ENCODE assay signal across 13 cellular contexts in the genomic region with DNA sequence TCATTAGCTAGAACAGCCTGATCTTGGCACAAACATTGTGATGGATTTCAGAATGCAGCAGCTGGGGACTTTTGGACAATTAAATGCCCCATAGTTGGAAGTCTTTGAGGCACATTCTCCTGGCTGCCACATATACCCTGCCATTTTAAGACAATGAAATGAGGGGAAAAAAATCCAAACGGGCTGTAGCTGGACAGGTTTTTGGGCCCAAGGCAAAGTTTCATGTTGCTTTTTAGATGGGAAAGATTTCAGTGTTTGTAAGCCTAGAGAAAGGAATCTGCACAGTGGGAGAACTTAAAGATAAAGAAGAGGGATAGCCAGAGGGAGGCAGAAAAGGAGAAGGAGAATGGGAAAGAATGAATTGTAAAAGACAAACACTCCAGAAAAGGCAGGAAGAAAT.
"Had no signal": no experiment of that assay in that cellular context is flagged by ENCODE, and none has a peak within 500 bp of the region (broad histone marks: within the 10 kb centered on the region; RNA-seq: fewer than 3 reads in every experiment).

No MANE protein-coding gene starts in this region.

- H3K27me3 ChIP-seq: cardiac muscle cell, esophagus muscularis mucosa, right atrium auricular region, tibial nerve had no signal

- H3K4me3 Mint-ChIP-seq: activated B cell treated with CpG ODN at 0.5 μM for 24 hours; stimulated activated memory B cell treated with anti-CD40 and anti-IgM and Interleukin-4, amounts not matched to agents 10 μg/mL and 1 μg/mL and 100 μg/mL, for 72 hours had no signal

- ATAC-seq: stimulated activated memory B cell treated with anti-CD40 and anti-IgM and Interleukin-4, amounts not matched to agents 10 μg/mL and 1 μg/mL and 100 μg/mL, for 72 hours had no signal

- H3K36me3 ChIP-seq: cardiac muscle cell, esophagus muscularis mucosa, right atrium auricular region, tibial nerve had no signal

- H3K27me3 Mint-ChIP-seq: activated B cell treated with CpG ODN at 0.5 μM for 24 hours; stimulated activated memory B cell treated with anti-CD40 and anti-IgM and Interleukin-4, amounts not matched to agents 10 μg/mL and 1 μg/mL and 100 μg/mL, for 72 hours had no signal

- H3K27ac ChIP-seq: cardiac muscle cell, esophagus muscularis mucosa, right atrium auricular region, tibial nerve had no signal

- H3K27ac Mint-ChIP-seq: activated B cell treated with CpG ODN at 0.5 μM for 24 hours; stimulated activated memory B cell treated with anti-CD40 and anti-IgM and Interleukin-4, amounts not matched to agents 10 μg/mL and 1 μg/mL and 100 μg/mL, for 72 hours had no signal

- H3K9me3 Mint-ChIP-seq: activated B cell treated with CpG ODN at 0.5 μM for 24 hours; stimulated activated memory B cell treated with anti-CD40 and anti-IgM and Interleukin-4, amounts not matched to agents 10 μg/mL and 1 μg/mL and 100 μg/mL, for 72 hours had no signal

- H3K36me3 Mint-ChIP-seq: stimulated activated memory B cell treated with anti-CD40 and anti-IgM and Interleukin-4, amounts not matched to agents 10 μg/mL and 1 μg/mL and 100 μg/mL, for 72 hours had no signal

- H3K4me1 Mint-ChIP-seq: stimulated activated memory B cell treated with anti-CD40 and anti-IgM and Interleukin-4, amounts not matched to agents 10 μg/mL and 1 μg/mL and 100 μg/mL, for 72 hours had no signal

- H3K4me1 ChIP-seq: esophagus muscularis mucosa, right atrium auricular region, tibial nerve had no signal

- DNase-seq: activated B cell treated with CpG ODN at 0.5 μM for 24 hours; activated CD4-positive, alpha-beta T cell treated with anti-CD3 and anti-CD28 coated beads, Interleukin-2, amount 50 U/mL, for 1 hour; activated CD8-positive, alpha-beta memory T cell treated with anti-CD3 and anti-CD28 coated beads, Interleukin-2, amount 50 U/mL, for 4 hours; hypothalamus; kidney glomerular epithelial cell; posterior cingulate gyrus; small intestine; T-helper 2 cell had no signal

- H3K4me3 ChIP-seq: cardiac muscle cell, esophagus muscularis mucosa, right atrium auricular region, tibial nerve had no signal

- H3K9me3 ChIP-seq: esophagus muscularis mucosa, right atrium auricular region, tibial nerve had no signal
